ENCODE assay signal across 12 cellular contexts in genomic region chr10:33252794-33253203, GRCh38.
DNase-seq lines count a peak whose midpoint lies in the region; ATAC-seq and TF ChIP-seq lines count a peak whose summit lies in the region.
"Had no signal": no experiment of that assay in that cellular context is flagged by ENCODE, and none has a peak within 500 bp of the region (broad histone marks: within the 10 kb centered on the region; RNA-seq: fewer than 3 reads in every experiment).

No MANE protein-coding gene starts in this region.

- no peak for TF ChIP-seq POLR2A in gastrocnemius medialis (IDR thresholded peaks at IDR 0.05)

- H3K36me3 Mint-ChIP-seq in activated CD8-positive, alpha-beta T cell treated with anti-CD3 and anti-CD28 coated beads for 36 hours (ENCODE audit: low read depth), result peaks cover 1% of the 10 kb centered on the region
- no peaks in the 10 kb centered on the region for H3K36me3 Mint-ChIP-seq in activated CD8-positive, alpha-beta T cell treated with anti-CD3 and anti-CD28 coated beads, Interleukin-2, amount 10 ng/mL, durations not matched to agents 7 days and 5 days (ENCODE audit: low read depth)
- H3K36me3 Mint-ChIP-seq in endothelial cell (ENCODE audit: low read depth, unreplicated experiment), result peaks cover 86% of the 10 kb centered on the region

- no peaks in the 10 kb centered on the region; the same call in 1 of the 2 replicates for H3K9me3 ChIP-seq in Panc1 (ENCODE audit: control insufficient read depth, insufficient read depth, low read depth, low read length)
- no peaks in the 10 kb centered on the region for H3K9me3 ChIP-seq in gastrocnemius medialis

- H3K36me3 ChIP-seq in Panc1 (ENCODE audit: control insufficient read depth, insufficient read depth, low read length), result peaks cover 10% of the 10 kb centered on the region
- peaks cover 0 to 13% of the 10 kb centered on the region in 2 donors for H3K36me3 ChIP-seq in gastrocnemius medialis

- H3K4me1 ChIP-seq in Panc1 (ENCODE audit: control insufficient read depth, insufficient read depth, low read length), result peaks cover 12% of the 10 kb centered on the region
- H3K4me1 ChIP-seq in gastrocnemius medialis, result peaks cover 0 to 11% of the 10 kb centered on the region in 2 donors

- intact Hi-C loops in activated CD8-positive, alpha-beta T cell treated with anti-CD3 and anti-CD28 coated beads for 36 hours (cut with micrococcal nuclease), result no loop called here
- intact Hi-C loops in Panc1 (cut with micrococcal nuclease; ENCODE audit: unreplicated experiment), result no loop called here
- intact Hi-C loops in gastrocnemius medialis (cut with DNase I; ENCODE audit: low total_unique reads), result no loop called here

- peak; percentile 77 for ATAC-seq in activated CD8-positive, alpha-beta T cell treated with anti-CD3 and anti-CD28 coated beads for 36 hours
- no peak for ATAC-seq in activated CD8-positive, alpha-beta T cell treated with anti-CD3 and anti-CD28 coated beads, Interleukin-2, amount 10 ng/mL, durations not matched to agents 7 days and 5 days
- ATAC-seq in Panc1, result 0 out of 2 replicates have a peak, but pooled peaks have one; percentile 34
- no peak for ATAC-seq in gastrocnemius medialis
- ATAC-seq in HG02840 (IDR thresholded peaks at IDR 0.05; ENCODE audit: low FRiP score, unreplicated experiment), result no peak
- ATAC-seq: GM23338, right cardiac atrium had no signal

- H3K27ac Mint-ChIP-seq in activated CD8-positive, alpha-beta T cell treated with anti-CD3 and anti-CD28 coated beads for 36 hours, result peak overlapping the region; percentile 73
- H3K27ac Mint-ChIP-seq in activated CD8-positive, alpha-beta T cell treated with anti-CD3 and anti-CD28 coated beads, Interleukin-2, amount 10 ng/mL, durations not matched to agents 7 days and 5 days, result no peak overlapping the region
- peak overlapping the region; percentile 80 for H3K27ac Mint-ChIP-seq in endothelial cell (ENCODE audit: unreplicated experiment)
- H3K27ac Mint-ChIP-seq: GM23338 had no signal

- peak overlapping the region; percentile 75 for H3K27ac ChIP-seq in Panc1 (ENCODE audit: low read length)
- peak overlapping the region; percentile 10 to 80 (median 66) for H3K27ac ChIP-seq in gastrocnemius medialis
- H3K27ac ChIP-seq: dorsolateral prefrontal cortex had no signal

- peaks cover 4% of the 10 kb centered on the region for H3K9me3 Mint-ChIP-seq in activated CD8-positive, alpha-beta T cell treated with anti-CD3 and anti-CD28 coated beads for 36 hours
- no peaks in the 10 kb centered on the region for H3K9me3 Mint-ChIP-seq in activated CD8-positive, alpha-beta T cell treated with anti-CD3 and anti-CD28 coated beads, Interleukin-2, amount 10 ng/mL, durations not matched to agents 7 days and 5 days (ENCODE audit: insufficient read depth)
- no peaks in the 10 kb centered on the region for H3K9me3 Mint-ChIP-seq in endothelial cell (ENCODE audit: unreplicated experiment)
- H3K9me3 Mint-ChIP-seq: GM23338 had no signal

- no peak for DNase-seq in activated CD8-positive, alpha-beta T cell treated with anti-CD3 and anti-CD28 coated beads for 36 hours
- DNase-seq in activated CD8-positive, alpha-beta T cell treated with anti-CD3 and anti-CD28 coated beads, Interleukin-2, amount 10 ng/mL, durations not matched to agents 7 days and 5 days, result no peak
- no peak for DNase-seq in Panc1 (ENCODE audit: low read depth, low spot score)
- no peak for DNase-seq in endothelial cell (ENCODE audit: low spot score)
- no peak for DNase-seq in gastrocnemius medialis
- no peak for DNase-seq in occipital lobe (lab: John Stamatoyannopoulos, UW)
- DNase-seq in middle frontal gyrus (ENCODE audit: extremely low spot score, low spot score), result no peak
- DNase-seq: dorsolateral prefrontal cortex, NCI-H2081 treated with DMSO at 0.1 percent for 48 hours, right cardiac atrium had no signal

- no peaks in the 10 kb centered on the region for H3K27me3 ChIP-seq in Panc1 (ENCODE audit: control insufficient read depth, insufficient read depth, low read length)
- no peaks in the 10 kb centered on the region for H3K27me3 ChIP-seq in gastrocnemius medialis
- H3K27me3 ChIP-seq: dorsolateral prefrontal cortex had no signal

- TF ChIP-seq CTCF in activated CD8-positive, alpha-beta T cell treated with anti-CD3 and anti-CD28 coated beads for 36 hours (IDR thresholded peaks at IDR 0.05), result no peak
- TF ChIP-seq CTCF in Panc1 (IDR thresholded peaks at IDR 0.05) (no peak), endothelial cell (IDR thresholded peaks at IDR 0.05; ENCODE audit: unreplicated experiment) (no peak), gastrocnemius medialis (IDR thresholded peaks at IDR 0.05 in 4 of 5, conservative IDR thresholded peaks at IDR 0.05 in 1 of 5) (no peak)

- H3K4me3 ChIP-seq in Panc1 (ENCODE audit: low read depth in 2 of 2, low read length in 2 of 2) (no peak overlapping the region), gastrocnemius medialis (no peak overlapping the region)
- H3K4me3 ChIP-seq: dorsolateral prefrontal cortex, GM23338 had no signal

- H3K4me3 Mint-ChIP-seq in activated CD8-positive, alpha-beta T cell treated with anti-CD3 and anti-CD28 coated beads for 36 hours, result peak overlapping the region; percentile 9
- no peak overlapping the region for H3K4me3 Mint-ChIP-seq in activated CD8-positive, alpha-beta T cell treated with anti-CD3 and anti-CD28 coated beads, Interleukin-2, amount 10 ng/mL, durations not matched to agents 7 days and 5 days
- peak overlapping the region; percentile 87 for H3K4me3 Mint-ChIP-seq in endothelial cell (ENCODE audit: unreplicated experiment)
- H3K4me3 Mint-ChIP-seq: GM23338 had no signal

- BruUV-seq in Panc1 (replicated peaks; lab: Mats Ljungman, UMichigan), result no TSS peak

- in situ Hi-C loops in Panc1 (cut with HindIII; ENCODE audit: low pct_unique_long_range_greater_than_20kb, low sequenced_read_pairs), result no loop called here
- in situ Hi-C loops in gastrocnemius medialis (cut with MboI; ENCODE audit: low sequenced_read_pairs in 4 of 4), result no loop called here

- POLR2A ChIA-PET in activated CD8-positive, alpha-beta T cell treated with anti-CD3 and anti-CD28 coated beads for 36 hours (lab: Charles Lee), result no interaction called here
- POLR2A ChIA-PET in activated CD8-positive, alpha-beta T cell treated with anti-CD3 and anti-CD28 coated beads, Interleukin-2, amount 10 ng/mL, durations not matched to agents 7 days and 5 days (lab: Charles Lee), result interaction anchor here (0.6 kb wide), 1 partner anchor 1274 kb away, joined by 3 read pairs; no protein-coding TSS in a partner anchor
- POLR2A ChIA-PET in Panc1 (lab: Charles Lee), result no interaction called here

- H3K4me1 Mint-ChIP-seq in activated CD8-positive, alpha-beta T cell treated with anti-CD3 and anti-CD28 coated beads for 36 hours (ENCODE audit: low read depth), result peaks cover 53% of the 10 kb centered on the region
- peaks cover 29% of the 10 kb centered on the region for H3K4me1 Mint-ChIP-seq in activated CD8-positive, alpha-beta T cell treated with anti-CD3 and anti-CD28 coated beads, Interleukin-2, amount 10 ng/mL, durations not matched to agents 7 days and 5 days (ENCODE audit: low read depth)
- H3K4me1 Mint-ChIP-seq in endothelial cell (ENCODE audit: unreplicated experiment), result peaks cover 79% of the 10 kb centered on the region

- CTCF ChIA-PET in activated CD8-positive, alpha-beta T cell treated with anti-CD3 and anti-CD28 coated beads for 36 hours (lab: Charles Lee), result interaction anchor here (1.4 kb wide), 1 partner anchor 59 kb away, joined by 3 read pairs; no protein-coding TSS in a partner anchor
- CTCF ChIA-PET in activated CD8-positive, alpha-beta T cell treated with anti-CD3 and anti-CD28 coated beads, Interleukin-2, amount 10 ng/mL, durations not matched to agents 7 days and 5 days (lab: Charles Lee), result no interaction called here
- CTCF ChIA-PET in Panc1 (lab: Charles Lee), result no interaction called here

- H3K27me3 Mint-ChIP-seq in activated CD8-positive, alpha-beta T cell treated with anti-CD3 and anti-CD28 coated beads for 36 hours, result peaks cover 1% of the 10 kb centered on the region
- H3K27me3 Mint-ChIP-seq in activated CD8-positive, alpha-beta T cell treated with anti-CD3 and anti-CD28 coated beads, Interleukin-2, amount 10 ng/mL, durations not matched to agents 7 days and 5 days (ENCODE audit: low read depth), result peaks cover 7% of the 10 kb centered on the region
- H3K27me3 Mint-ChIP-seq in endothelial cell (ENCODE audit: unreplicated experiment), result peaks cover 30% of the 10 kb centered on the region

Comparison
In these comparisons a context has a peak if more than half of its experiments do, and no peak if none do; other contexts are left out.
1. ATAC-seq: peak in activated CD8-positive, alpha-beta T cell treated with anti-CD3 and anti-CD28 coated beads for 36 hours (single experiment) and Panc1 (single experiment); none in activated CD8-positive, alpha-beta T cell treated with anti-CD3 and anti-CD28 coated beads, Interleukin-2, amount 10 ng/mL, durations not matched to agents 7 days and 5 days (single experiment), gastrocnemius medialis (0 of 2) and HG02840 (single experiment).